ENCODE assay signal across 15 cellular contexts in the genomic region with DNA sequence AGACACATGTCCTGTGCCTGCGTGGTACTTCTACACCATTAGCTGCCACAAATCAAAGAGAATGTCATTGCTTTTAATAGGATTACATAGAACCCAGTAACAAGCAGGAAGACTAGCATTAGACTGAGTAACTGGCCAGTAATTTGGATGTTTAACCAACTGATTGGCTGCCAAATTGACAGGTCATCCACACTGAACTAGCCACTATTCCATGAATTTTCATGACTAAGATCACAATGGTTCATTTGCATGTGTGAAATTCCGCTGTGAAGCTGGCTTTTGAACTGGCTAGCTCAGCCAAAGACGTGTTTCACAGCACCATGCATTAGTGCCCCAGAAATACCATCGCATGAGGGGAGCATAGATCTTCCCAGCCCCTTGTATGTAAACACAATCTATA.
DNase-seq lines count a peak whose midpoint lies in the region; ATAC-seq and TF ChIP-seq lines count a peak whose summit lies in the region.
"Had no signal": no experiment of that assay in that cellular context is flagged by ENCODE, and none has a peak within 500 bp of the region (broad histone marks: within the 10 kb centered on the region; RNA-seq: fewer than 3 reads in every experiment).

No MANE protein-coding gene starts in this region.

- no peaks in the 10 kb centered on the region for H3K4me1 ChIP-seq in HAP-1
- H3K4me1 ChIP-seq in right atrium auricular region: no peaks in the 10 kb centered on the region
- H3K4me1 ChIP-seq: colonic mucosa, spleen, upper lobe of left lung had no signal

- no peaks in the 10 kb centered on the region for H3K9me3 Mint-ChIP-seq in WTC11
- H3K9me3 Mint-ChIP-seq: stimulated activated naive B cell treated with anti-CD40 and anti-IgM and Interleukin-4, amounts not matched to agents 10 μg/mL and 1 μg/mL and 100 μg/mL, for 72 hours had no signal

- no peak overlapping the region for H3K27ac ChIP-seq in right atrium auricular region
- H3K27ac ChIP-seq: colonic mucosa, spleen, upper lobe of left lung had no signal

- H3K27me3 ChIP-seq in HAP-1 (ENCODE audit: low read depth): no peaks in the 10 kb centered on the region
- H3K27me3 ChIP-seq in right atrium auricular region: no peaks in the 10 kb centered on the region
- H3K27me3 ChIP-seq: colonic mucosa, spleen, upper lobe of left lung had no signal

- no peaks in the 10 kb centered on the region for H3K36me3 Mint-ChIP-seq in WTC11
- H3K36me3 Mint-ChIP-seq: stimulated activated naive B cell treated with anti-CD40 and anti-IgM and Interleukin-4, amounts not matched to agents 10 μg/mL and 1 μg/mL and 100 μg/mL, for 72 hours had no signal

- DNase-seq in AG09309 (ENCODE audit: low read depth) (peak; percentile 10), HAP-1 (ENCODE audit: low spot score in 2 of 2) (peak; percentile 29 to 30), WTC11 (ENCODE audit: low spot score) (no peak), kidney tubule cell (ENCODE audit: low spot score) (peak; percentile 81), NCI-H1930 (lab: John Stamatoyannopoulos, UW) (no peak), posterior cingulate gyrus (no peak), right atrium auricular region (ENCODE audit: low spot score) (no peak)
- DNase-seq: activated effector memory CD4-positive, alpha-beta T cell treated with Interleukin-2 at 50 U/mL for 16 hours; colonic mucosa; NCI-H774; spleen; stimulated activated naive B cell treated with anti-CD40 and anti-IgM and Interleukin-4, amounts not matched to agents 10 μg/mL and 1 μg/mL and 100 μg/mL, for 72 hours; upper lobe of left lung had no signal

- no peaks in the 10 kb centered on the region for H3K9me3 ChIP-seq in HAP-1
- H3K9me3 ChIP-seq in right atrium auricular region: no peaks in the 10 kb centered on the region
- H3K9me3 ChIP-seq: colonic mucosa, spleen, upper lobe of left lung had no signal

- no peak overlapping the region for H3K4me3 Mint-ChIP-seq in WTC11
- H3K4me3 Mint-ChIP-seq: stimulated activated naive B cell treated with anti-CD40 and anti-IgM and Interleukin-4, amounts not matched to agents 10 μg/mL and 1 μg/mL and 100 μg/mL, for 72 hours had no signal

- TF ChIP-seq CTCF in AG09309 (IDR thresholded peaks at IDR 0.05; ENCODE audit: control insufficient read depth, insufficient read depth, low read depth, low read length, missing control alignments) (no peak), WTC11 (IDR thresholded peaks at IDR 0.05) (no peak), right atrium auricular region (IDR thresholded peaks at IDR 0.05) (no peak)

- H3K4me3 ChIP-seq in AG09309 (ENCODE audit: control insufficient read depth, low read depth, low read length) (no peak overlapping the region), HAP-1 (no peak overlapping the region), right atrium auricular region (no peak overlapping the region)
- H3K4me3 ChIP-seq: colonic mucosa, spleen, upper lobe of left lung had no signal

- H3K4me1 Mint-ChIP-seq in WTC11: peaks cover 29% of the 10 kb centered on the region
- H3K4me1 Mint-ChIP-seq: stimulated activated naive B cell treated with anti-CD40 and anti-IgM and Interleukin-4, amounts not matched to agents 10 μg/mL and 1 μg/mL and 100 μg/mL, for 72 hours had no signal

- no peaks in the 10 kb centered on the region for H3K36me3 ChIP-seq in HAP-1 (replicated peaks)
- H3K36me3 ChIP-seq in right atrium auricular region: no peaks in the 10 kb centered on the region
- H3K36me3 ChIP-seq: colonic mucosa, spleen, upper lobe of left lung had no signal

- H3K27ac Mint-ChIP-seq in WTC11: no peak overlapping the region
- H3K27ac Mint-ChIP-seq: stimulated activated naive B cell treated with anti-CD40 and anti-IgM and Interleukin-4, amounts not matched to agents 10 μg/mL and 1 μg/mL and 100 μg/mL, for 72 hours had no signal

- ATAC-seq in WTC11: 0 out of 2 replicates have a peak, but pooled peaks have one; percentile 34
- no peak for ATAC-seq in HG03135 (IDR thresholded peaks at IDR 0.05; ENCODE audit: unreplicated experiment)
- ATAC-seq: HepG2; stimulated activated naive B cell treated with anti-CD40 and anti-IgM and Interleukin-4, amounts not matched to agents 10 μg/mL and 1 μg/mL and 100 μg/mL, for 72 hours had no signal

- no peaks in the 10 kb centered on the region for H3K27me3 Mint-ChIP-seq in WTC11 (ENCODE audit: low read depth)
- H3K27me3 Mint-ChIP-seq: stimulated activated naive B cell treated with anti-CD40 and anti-IgM and Interleukin-4, amounts not matched to agents 10 μg/mL and 1 μg/mL and 100 μg/mL, for 72 hours had no signal

- POLR2A ChIA-PET in WTC11 (lab: Charles Lee): no interaction called here

- in situ Hi-C loops in HAP-1 (cut with MboI; ENCODE audit: low sequenced_read_pairs): no loop called here

- CTCF ChIA-PET in WTC11 (lab: Charles Lee): no interaction called here

- intact Hi-C loops in posterior cingulate gyrus (cut with DNase I): no loop called here

TF ChIP-seq in WTC11, 78 proteins besides CTCF, POLR2A, EP300 and RAD21:
- no peak for TF ChIP-seq GTF2I (CRISPR knock-in tag; conservative IDR thresholded peaks at IDR 0.05)

Comparison
In these comparisons a context has a peak if more than half of its experiments do, and no peak if none do; other contexts are left out.
1. DNase-seq: peak in AG09309 (single experiment), HAP-1 (2 of 2) and kidney tubule cell (single experiment); none in WTC11 (single experiment), NCI-H1930 (0 of 2), posterior cingulate gyrus (0 of 10) and right atrium auricular region (single experiment).